12 cellular contexts compared by ENCODE assay signal in genomic region chr4:54005475-54005874, GRCh38. TPM values are rescaled to one million over a fixed set of nuclear protein-coding genes. Genes with fewer than 3 reads are reported as not detected.
A peak's percentile ranks its signal among the peaks of the same experiment; 100 is the strongest.
DNase-seq lines count a peak whose midpoint lies in the region; ATAC-seq and TF ChIP-seq lines count a peak whose summit lies in the region.
"Had no signal": no experiment of that assay in that cellular context is flagged by ENCODE, and none has a peak within 500 bp of the region (broad histone marks: within the 10 kb centered on the region; RNA-seq: fewer than 3 reads in every experiment).

No MANE protein-coding gene starts in this region.

- no peak overlapping the region for H2AFZ ChIP-seq in KMS-11 (ENCODE audit: low read depth)

- DNase-seq in GM04503 (ENCODE audit: low read depth) (peak; percentile 8), dedifferentiated amniotic fluid mesenchymal stem cell (ENCODE audit: extremely low spot score) (peak; percentile 24), myocyte (ENCODE audit: low read depth) (peak; percentile 26), medulla oblongata (ENCODE audit: extremely low spot score) (no peak), prostate gland (ENCODE audit: low spot score) (no peak)
- DNase-seq: activated naive CD4-positive, alpha-beta T cell treated with anti-CD3 and anti-CD28 coated beads, Interleukin-2, amount 50 U/mL, for 16 hours; DMS153; dorsolateral prefrontal cortex; spleen; uterus had no signal

- no peak for ATAC-seq in GM18505 (IDR thresholded peaks at IDR 0.05; ENCODE audit: unreplicated experiment)

- H3K4me1 ChIP-seq in KMS-11 (ENCODE audit: low read depth, poor library complexity, severe bottlenecking) (peaks cover 6% of the 10 kb centered on the region), prostate gland (replicated peaks) (no peaks in the 10 kb centered on the region)
- H3K4me1 ChIP-seq: uterus had no signal

- H3K79me2 ChIP-seq in KMS-11 (ENCODE audit: insufficient read depth, low read depth) = no peaks in the 10 kb centered on the region

- WGBS in prostate gland = 91% methylated on average over 2 of the region's 2 CpGs

- intact Hi-C loops in prostate gland (cut with DNase I) = no loop called here

- H3K9me3 ChIP-seq in prostate gland = no peaks in the 10 kb centered on the region
- H3K9me3 ChIP-seq: spleen, uterus had no signal

- H3K4me3 ChIP-seq in KMS-11 (IDR thresholded peaks at IDR 0.05; ENCODE audit: insufficient read depth, low read depth, low read length) = no peak overlapping the region
- no peak overlapping the region for H3K4me3 ChIP-seq in prostate gland
- H3K4me3 ChIP-seq: dorsolateral prefrontal cortex, spleen, uterus had no signal

- no peak overlapping the region for H3K27ac ChIP-seq in KMS-11
- no peak overlapping the region for H3K27ac ChIP-seq in prostate gland
- H3K27ac ChIP-seq: dorsolateral prefrontal cortex had no signal

- H3K36me3 ChIP-seq in KMS-11 (ENCODE audit: insufficient read depth) (no peaks in the 10 kb centered on the region), prostate gland (no peaks in the 10 kb centered on the region)
- H3K36me3 ChIP-seq: uterus had no signal

- peak overlapping the region; percentile 22; the same call in 1 of the 2 replicates for H3K4me2 ChIP-seq in KMS-11

- TF ChIP-seq POLR2A in prostate gland (IDR thresholded peaks at IDR 0.05) (no peak), GM18505 (IDR thresholded peaks at IDR 0.05; ENCODE audit: borderline replicate concordance, extremely low read depth, insufficient read depth, insufficient read length) (no peak)

- no peaks in the 10 kb centered on the region for H4K20me1 ChIP-seq in KMS-11 (ENCODE audit: insufficient read depth)

- no peak for TF ChIP-seq CTCF in KMS-11 (conservative IDR thresholded peaks at IDR 0.05; ENCODE audit: low read depth, low read length)
- TF ChIP-seq CTCF in prostate gland (IDR thresholded peaks at IDR 0.05) = no peak

- H3K27me3 ChIP-seq in KMS-11 (ENCODE audit: insufficient read depth, low read depth) (no peaks in the 10 kb centered on the region), prostate gland (replicated peaks; ENCODE audit: insufficient read depth) (no peaks in the 10 kb centered on the region)
- H3K27me3 ChIP-seq: dorsolateral prefrontal cortex, spleen, uterus had no signal

- H3K9ac ChIP-seq in KMS-11 = no peak overlapping the region

RNA-seq across cellular contexts. Expression of gene CHIC2, which starts 58.9 kb away (rescaled TPM):
- 31.3 and 43.7 TPM in 2 replicates for total RNA-seq in myocyte
- 41.4 TPM for polyA plus RNA-seq in myocyte (2012)
- total RNA-seq in prostate gland = 10 to 100 TPM; 38.7 to 84.8 TPM

Comparison
In these comparisons a context has a peak if more than half of its experiments do, and no peak if none do; other contexts are left out.
1. DNase-seq: peak in GM04503 (single experiment), dedifferentiated amniotic fluid mesenchymal stem cell (single experiment) and myocyte (single experiment); none in medulla oblongata (single experiment) and prostate gland (single experiment).